1 cellular context compared by ENCODE assay signal in genomic region chr15:67421105-67421504, GRCh38.
TF ChIP-seq lines count a peak whose summit lies in the region.

No MANE protein-coding gene starts in this region.

TF ChIP-seq in GM23338, 12 proteins besides CTCF, POLR2A, EP300 and RAD21 (continued from another document):
- TF ChIP-seq ZNF462 (CRISPR knock-in tag; IDR thresholded peaks at IDR 0.05): no peak
